Comparison of ENCODE assay signal across 1 cellular context in genomic region chr15:49171790-49172189, GRCh38.
TF ChIP-seq lines count a peak whose summit lies in the region.

No MANE protein-coding gene starts in this region.

TF ChIP-seq in GM12878, 131 proteins besides CTCF, POLR2A, EP300 and RAD21:
- TF ChIP-seq NFIC (IDR thresholded peaks at IDR 0.05; ENCODE audit: low read depth, low read length) (no peak), EZH2 (IDR thresholded peaks at IDR 0.05; ENCODE audit: borderline replicate concordance, control insufficient read depth, low read depth, low read length) (no peak), CHD2 (IDR thresholded peaks at IDR 0.05; ENCODE audit: borderline replicate concordance, low read depth, low read length) (no peak), ASH2L (IDR thresholded peaks at IDR 0.05; ENCODE audit: borderline replicate concordance, low read depth) (no peak), RFX5 (IDR thresholded peaks at IDR 0.05; ENCODE audit: low read depth, low read length) (no peak), BCL11A (IDR thresholded peaks at IDR 0.05; ENCODE audit: low read depth, low read length) (no peak), BRCA1 (IDR thresholded peaks at IDR 0.05; ENCODE audit: low read depth, low read length) (no peak), BCL3 (IDR thresholded peaks at IDR 0.05; ENCODE audit: borderline replicate concordance, insufficient read depth, low read depth, low read length, poor library complexity, severe bottlenecking) (no peak), ZNF622 (IDR thresholded peaks at IDR 0.05) (no peak), RUNX3 (IDR thresholded peaks at IDR 0.05; ENCODE audit: low read length) (no peak), IRF3 (IDR thresholded peaks at IDR 0.05) (no peak), PBX3 (IDR thresholded peaks at IDR 0.05; ENCODE audit: insufficient replicate concordance, low read depth, low read length) (no peak), FOXK2 (IDR thresholded peaks at IDR 0.05) (no peak)
